ENCODE assay signal across 29 cellular contexts in the genomic region with DNA sequence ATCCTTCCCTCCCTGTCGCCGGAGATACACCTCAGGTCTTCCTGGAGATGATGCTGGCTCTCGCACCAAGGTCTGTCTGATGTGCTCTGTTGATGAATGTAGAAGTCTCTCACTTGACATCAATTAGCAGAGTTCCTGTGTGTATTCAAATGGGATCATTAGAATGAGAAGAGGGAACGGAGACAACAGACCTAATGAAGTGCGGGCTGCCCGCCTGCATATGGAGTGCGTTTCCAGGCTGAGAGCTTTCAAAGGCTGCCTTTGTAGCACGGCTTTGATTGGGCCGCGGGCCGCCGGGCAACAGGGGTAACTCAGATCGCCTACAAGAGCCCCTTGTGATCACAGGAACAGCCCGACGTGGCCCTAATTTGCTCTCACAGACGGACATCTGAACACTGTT.
DNase-seq lines count a peak whose midpoint lies in the region; ATAC-seq and TF ChIP-seq lines count a peak whose summit lies in the region.
"Had no signal": no experiment of that assay in that cellular context is flagged by ENCODE, and none has a peak within 500 bp of the region (broad histone marks: within the 10 kb centered on the region; RNA-seq: fewer than 3 reads in every experiment).

No MANE protein-coding gene starts in this region.

- ATAC-seq in GM23338 (peak; percentile 93), HG02571 (IDR thresholded peaks at IDR 0.05; ENCODE audit: unreplicated experiment) (no peak)
- ATAC-seq in naive thymus-derived CD8-positive, alpha-beta T cell: no peak
- ATAC-seq: activated T-helper 17 cell treated with anti-CD3 and anti-CD28 coated beads, Interleukin-2, amount 50 U/mL, for 72 hours; Panc1; sciatic nerve; stimulated activated naive CD8-positive, alpha-beta T cell treated with anti-CD3 and anti-CD28 coated beads, Interleukin-15, amount 100 ng/mL, for 72 hours had no signal

- POLR2A ChIA-PET in naive thymus-derived CD8-positive, alpha-beta T cell (lab: Charles Lee): no interaction called here

- H3K9me2 ChIP-seq in GM23338 (ENCODE audit: insufficient read depth): no peaks in the 10 kb centered on the region

- H3K4me1 Mint-ChIP-seq in GM23338: peaks cover 54% of the 10 kb centered on the region
- no peaks in the 10 kb centered on the region for H3K4me1 Mint-ChIP-seq in activated T-helper 2 cell treated with anti-CD3 and anti-CD28 coated beads, Interferon-gamma antibody, Interleukin-2, Interleukin-4, amounts not matched to agents 10 μg/mL and 5 μg/mL and 100 μg/mL, durations not matched to agents 14 hours and 24 hours and 36 hours (ENCODE audit: low read depth)
- H3K4me1 Mint-ChIP-seq in naive thymus-derived CD8-positive, alpha-beta T cell: no peaks in the 10 kb centered on the region
- H3K4me1 Mint-ChIP-seq: activated CD4-positive, alpha-beta memory T cell treated with anti-CD3 and anti-CD28 coated beads, Interleukin-2, amount 10 ng/mL, durations not matched to agents 7 days and 5 days; activated T-helper 17 cell treated with anti-CD3 and anti-CD28 coated beads, Interleukin-2, amount 50 U/mL, for 72 hours; stimulated activated naive CD8-positive, alpha-beta T cell treated with anti-CD3 and anti-CD28 coated beads, Interleukin-15, amount 100 ng/mL, for 72 hours had no signal

- H4K20me1 ChIP-seq in GM23338 (replicated peaks; ENCODE audit: insufficient read depth): peaks cover 6% of the 10 kb centered on the region; the same call in 1 of the 2 replicates

- no peak overlapping the region for H3K27ac ChIP-seq in GM23338 (ENCODE audit: low read depth)
- H3K27ac ChIP-seq in caudate nucleus (ENCODE audit: low read depth, low read length): no peak overlapping the region
- no peak overlapping the region for H3K27ac ChIP-seq in iPS-18a (ENCODE audit: low read length)
- H3K27ac ChIP-seq: epithelial cell of prostate, KMS-11 had no signal

- H3K4me1 ChIP-seq in GM23338 (ENCODE audit: insufficient read depth) (peaks cover 30% of the 10 kb centered on the region), iPS-18a (ENCODE audit: control insufficient read depth, low read depth, low read length) (peaks cover 29% of the 10 kb centered on the region)

- H3K27ac Mint-ChIP-seq in GM23338: no peak overlapping the region
- H3K27ac Mint-ChIP-seq in activated T-helper 2 cell treated with anti-CD3 and anti-CD28 coated beads, Interferon-gamma antibody, Interleukin-2, Interleukin-4, amounts not matched to agents 10 μg/mL and 5 μg/mL and 100 μg/mL, durations not matched to agents 14 hours and 24 hours and 36 hours: no peak overlapping the region
- H3K27ac Mint-ChIP-seq in naive thymus-derived CD8-positive, alpha-beta T cell: no peak overlapping the region
- H3K27ac Mint-ChIP-seq: activated CD4-positive, alpha-beta memory T cell treated with anti-CD3 and anti-CD28 coated beads, Interleukin-2, amount 10 ng/mL, durations not matched to agents 7 days and 5 days; activated T-helper 17 cell treated with anti-CD3 and anti-CD28 coated beads, Interleukin-2, amount 50 U/mL, for 72 hours; CD4-positive, alpha-beta T cell; HFFc6; progenitor cell of endocrine pancreas; stimulated activated naive CD8-positive, alpha-beta T cell treated with anti-CD3 and anti-CD28 coated beads, Interleukin-15, amount 100 ng/mL, for 72 hours had no signal

- H3F3A ChIP-seq in GM23338 (replicated peaks; ENCODE audit: low read depth): no peaks in the 10 kb centered on the region

- no peak for TF ChIP-seq CTCF in GM23338 (conservative IDR thresholded peaks at IDR 0.05; ENCODE audit: low read depth in 2 of 2)

- peaks cover 11% of the 10 kb centered on the region for H3K36me3 Mint-ChIP-seq in GM23338 (ENCODE audit: low read depth)
- no peaks in the 10 kb centered on the region for H3K36me3 Mint-ChIP-seq in activated T-helper 2 cell treated with anti-CD3 and anti-CD28 coated beads, Interferon-gamma antibody, Interleukin-2, Interleukin-4, amounts not matched to agents 10 μg/mL and 5 μg/mL and 100 μg/mL, durations not matched to agents 14 hours and 24 hours and 36 hours (ENCODE audit: low read depth)
- H3K36me3 Mint-ChIP-seq in naive thymus-derived CD8-positive, alpha-beta T cell: no peaks in the 10 kb centered on the region

- H3K27me3 ChIP-seq in GM23338 (ENCODE audit: insufficient read depth): no peaks in the 10 kb centered on the region
- no peaks in the 10 kb centered on the region for H3K27me3 ChIP-seq in iPS-18a (ENCODE audit: control insufficient read depth, insufficient read depth, low read length)
- H3K27me3 ChIP-seq: MG63 had no signal

- peaks cover 2% of the 10 kb centered on the region; the same call in 1 of the 2 replicates for H3K79me2 ChIP-seq in GM23338 (replicated peaks; ENCODE audit: insufficient read depth)

- 0 out of 3 replicates have a peak overlapping the region, but pooled peaks have one; percentile 18 for H3K4me3 Mint-ChIP-seq in GM23338
- no peak overlapping the region for H3K4me3 Mint-ChIP-seq in activated T-helper 2 cell treated with anti-CD3 and anti-CD28 coated beads, Interferon-gamma antibody, Interleukin-2, Interleukin-4, amounts not matched to agents 10 μg/mL and 5 μg/mL and 100 μg/mL, durations not matched to agents 14 hours and 24 hours and 36 hours (ENCODE audit: low read depth)
- H3K4me3 Mint-ChIP-seq in naive thymus-derived CD8-positive, alpha-beta T cell: no peak overlapping the region
- H3K4me3 Mint-ChIP-seq: activated CD4-positive, alpha-beta memory T cell treated with anti-CD3 and anti-CD28 coated beads, Interleukin-2, amount 10 ng/mL, durations not matched to agents 7 days and 5 days; activated T-helper 17 cell treated with anti-CD3 and anti-CD28 coated beads, Interleukin-2, amount 50 U/mL, for 72 hours; CD4-positive, alpha-beta T cell; HFFc6; stimulated activated naive CD8-positive, alpha-beta T cell treated with anti-CD3 and anti-CD28 coated beads, Interleukin-15, amount 100 ng/mL, for 72 hours had no signal

- DNase-seq in GM23338 (ENCODE audit: low spot score) (peak; percentile 84), caudate nucleus (lab: John Stamatoyannopoulos, UW) (peak in 42 of 61 donors; percentile 9 to 81 (median 48)), nucleus accumbens (lab: John Stamatoyannopoulos, UW) (peak in 33 of 56 donors; percentile 5 to 76 (median 29))
- no peak for DNase-seq in activated T-cell treated with anti-CD3 and anti-CD28 coated beads, Interleukin-2, amount 50 U/mL, for 48 hours
- DNase-seq in activated T-helper 2 cell treated with anti-CD3 and anti-CD28 coated beads, Interferon-gamma antibody, Interleukin-2, Interleukin-4, amounts not matched to agents 10 μg/mL and 5 μg/mL and 100 μg/mL, durations not matched to agents 14 hours and 24 hours and 36 hours (ENCODE audit: low spot score): no peak
- DNase-seq in naive thymus-derived CD8-positive, alpha-beta T cell: no peak
- DNase-seq: activated CD4-positive, alpha-beta memory T cell treated with anti-CD3 and anti-CD28 coated beads, Interleukin-2, amount 10 ng/mL, durations not matched to agents 7 days and 5 days; activated CD4-positive, alpha-beta T cell treated with anti-CD3 and anti-CD28 coated beads for 1 hour; activated naive CD4-positive, alpha-beta T cell treated with anti-CD3 and anti-CD28 coated beads, Interleukin-2, amount 50 U/mL, for 16 hours; AML-193; amniotic stem cell; CD4-positive, alpha-beta T cell; HFFc6; MG63; NCI-H2029 treated with DMSO at 0.1 percent for 48 hours; NCI-H345; Right ventricle myocardium superior; stimulated activated CD4-positive, alpha-beta T cell treated with anti-CD3 and anti-CD28 coated beads, Interleukin-12 subunit alpha, Interleukin-12 subunit beta, amount 100 ng/mL, for 4 hours; stimulated activated CD4-positive, alpha-beta T cell treated with anti-CD3 and anti-CD28 coated beads, Interleukin-2, amount 100 ng/mL, for 48 hours; stimulated activated naive CD8-positive, alpha-beta T cell treated with anti-CD3 and anti-CD28 coated beads, Interleukin-15, amount 100 ng/mL, for 72 hours had no signal

- H3K4me3 ChIP-seq in GM23338 (no peak overlapping the region), iPS-18a (ENCODE audit: low read length) (peak overlapping the region; percentile 8)
- H3K4me3 ChIP-seq: lung, MG63 had no signal

- no peaks in the 10 kb centered on the region for H3K27me3 Mint-ChIP-seq in GM23338 (ENCODE audit: insufficient read depth, low read depth, poor library complexity)
- H3K27me3 Mint-ChIP-seq in activated T-helper 2 cell treated with anti-CD3 and anti-CD28 coated beads, Interferon-gamma antibody, Interleukin-2, Interleukin-4, amounts not matched to agents 10 μg/mL and 5 μg/mL and 100 μg/mL, durations not matched to agents 14 hours and 24 hours and 36 hours (ENCODE audit: low read depth): no peaks in the 10 kb centered on the region
- H3K27me3 Mint-ChIP-seq in naive thymus-derived CD8-positive, alpha-beta T cell: peaks cover 0 to 10% (median 4%) of the 10 kb centered on the region in 5 donors
- H3K27me3 Mint-ChIP-seq: activated CD4-positive, alpha-beta memory T cell treated with anti-CD3 and anti-CD28 coated beads, Interleukin-2, amount 10 ng/mL, durations not matched to agents 7 days and 5 days; activated T-helper 17 cell treated with anti-CD3 and anti-CD28 coated beads, Interleukin-2, amount 50 U/mL, for 72 hours; progenitor cell of endocrine pancreas; stimulated activated naive CD8-positive, alpha-beta T cell treated with anti-CD3 and anti-CD28 coated beads, Interleukin-15, amount 100 ng/mL, for 72 hours had no signal

- peak overlapping the region; percentile 30; the same call in 1 of the 2 replicates for H3K4me2 ChIP-seq in GM23338
- H3K4me2 ChIP-seq: KMS-11 had no signal

- no peak overlapping the region for H3K9ac ChIP-seq in iPS-18a (ENCODE audit: low read length)
- H3K9ac ChIP-seq: KMS-11 had no signal

- no peaks in the 10 kb centered on the region for H3K9me3 ChIP-seq in iPS-18a (ENCODE audit: control insufficient read depth, low read depth, low read length)
- H3K9me3 ChIP-seq: MG63 had no signal

- no peaks in the 10 kb centered on the region; the same call in 1 of the 2 replicates for H3K36me3 ChIP-seq in GM23338 (ENCODE audit: insufficient read depth)
- peaks cover 4% of the 10 kb centered on the region for H3K36me3 ChIP-seq in iPS-18a (ENCODE audit: control insufficient read depth, low read depth, low read length)
- H3K36me3 ChIP-seq: MG63 had no signal

- H3K9me3 Mint-ChIP-seq in GM23338: no peaks in the 10 kb centered on the region
- H3K9me3 Mint-ChIP-seq in activated T-helper 2 cell treated with anti-CD3 and anti-CD28 coated beads, Interferon-gamma antibody, Interleukin-2, Interleukin-4, amounts not matched to agents 10 μg/mL and 5 μg/mL and 100 μg/mL, durations not matched to agents 14 hours and 24 hours and 36 hours: no peaks in the 10 kb centered on the region
- H3K9me3 Mint-ChIP-seq in naive thymus-derived CD8-positive, alpha-beta T cell: no peaks in the 10 kb centered on the region
- H3K9me3 Mint-ChIP-seq: activated T-helper 17 cell treated with anti-CD3 and anti-CD28 coated beads, Interleukin-2, amount 50 U/mL, for 72 hours; CD4-positive, alpha-beta T cell; HFFc6; stimulated activated naive CD8-positive, alpha-beta T cell treated with anti-CD3 and anti-CD28 coated beads, Interleukin-15, amount 100 ng/mL, for 72 hours had no signal

- intact Hi-C loops in activated T-helper 2 cell treated with anti-CD3 and anti-CD28 coated beads, Interferon-gamma antibody, Interleukin-2, Interleukin-4, amounts not matched to agents 10 μg/mL and 5 μg/mL and 100 μg/mL, durations not matched to agents 14 hours and 24 hours and 36 hours (cut with micrococcal nuclease): no loop called here

- H2AFZ ChIP-seq in GM23338: no peak overlapping the region

Comparison
In these comparisons a context has a peak if more than half of its experiments do, and no peak if none do; other contexts are left out.
1. DNase-seq: peak in GM23338 (single experiment), caudate nucleus (42 of 61) and nucleus accumbens (33 of 56); none in activated T-cell treated with anti-CD3 and anti-CD28 coated beads, Interleukin-2, amount 50 U/mL, for 48 hours (0 of 2), activated T-helper 2 cell treated with anti-CD3 and anti-CD28 coated beads, Interferon-gamma antibody, Interleukin-2, Interleukin-4, amounts not matched to agents 10 μg/mL and 5 μg/mL and 100 μg/mL, durations not matched to agents 14 hours and 24 hours and 36 hours (single experiment) and naive thymus-derived CD8-positive, alpha-beta T cell (0 of 10).